Comparison of ENCODE assay signal across 1 cellular context in the genomic region with DNA sequence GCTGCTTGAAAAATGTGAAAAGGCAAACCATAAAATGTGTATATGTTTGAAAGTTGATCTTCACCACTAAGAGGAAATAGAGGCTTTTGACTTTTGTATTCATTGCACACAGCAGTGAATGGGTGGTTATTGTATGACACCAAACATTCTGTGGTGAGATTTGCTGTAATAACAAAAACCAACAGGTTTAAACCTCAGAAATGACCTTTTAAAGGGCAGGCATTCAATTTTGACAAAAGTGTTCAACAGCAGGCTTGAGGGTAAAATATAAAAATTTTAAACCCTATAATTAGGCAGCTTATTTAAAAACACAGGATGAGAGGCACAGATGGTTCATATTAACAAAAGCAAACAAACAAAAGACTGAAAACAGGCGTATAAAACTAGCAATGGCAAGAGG.
TF ChIP-seq lines count a peak whose summit lies in the region.

No MANE protein-coding gene starts in this region.

TF ChIP-seq in SK-N-SH treated with all-trans-retinoic acid at 6 μM for 48 hours, 23 proteins besides CTCF, POLR2A, EP300 and RAD21 (continued from another document):
- TF ChIP-seq, protein P1, sequence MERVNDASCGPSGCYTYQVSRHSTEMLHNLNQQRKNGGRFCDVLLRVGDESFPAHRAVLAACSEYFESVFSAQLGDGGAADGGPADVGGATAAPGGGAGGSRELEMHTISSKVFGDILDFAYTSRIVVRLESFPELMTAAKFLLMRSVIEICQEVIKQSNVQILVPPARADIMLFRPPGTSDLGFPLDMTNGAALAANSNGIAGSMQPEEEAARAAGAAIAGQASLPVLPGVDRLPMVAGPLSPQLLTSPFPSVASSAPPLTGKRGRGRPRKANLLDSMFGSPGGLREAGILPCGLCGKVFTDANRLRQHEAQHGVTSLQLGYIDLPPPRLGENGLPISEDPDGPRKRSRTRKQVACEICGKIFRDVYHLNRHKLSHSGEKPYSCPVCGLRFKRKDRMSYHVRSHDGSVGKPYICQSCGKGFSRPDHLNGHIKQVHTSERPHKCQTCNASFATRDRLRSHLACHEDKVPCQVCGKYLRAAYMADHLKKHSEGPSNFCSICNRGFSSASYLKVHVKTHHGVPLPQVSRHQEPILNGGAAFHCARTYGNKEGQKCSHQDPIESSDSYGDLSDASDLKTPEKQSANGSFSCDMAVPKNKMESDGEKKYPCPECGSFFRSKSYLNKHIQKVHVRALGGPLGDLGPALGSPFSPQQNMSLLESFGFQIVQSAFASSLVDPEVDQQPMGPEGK (CRISPR knock-in tag; IDR thresholded peaks at IDR 0.05; ENCODE audit: borderline replicate concordance): no peak
